1 cellular context compared by ENCODE assay signal in the genomic region with DNA sequence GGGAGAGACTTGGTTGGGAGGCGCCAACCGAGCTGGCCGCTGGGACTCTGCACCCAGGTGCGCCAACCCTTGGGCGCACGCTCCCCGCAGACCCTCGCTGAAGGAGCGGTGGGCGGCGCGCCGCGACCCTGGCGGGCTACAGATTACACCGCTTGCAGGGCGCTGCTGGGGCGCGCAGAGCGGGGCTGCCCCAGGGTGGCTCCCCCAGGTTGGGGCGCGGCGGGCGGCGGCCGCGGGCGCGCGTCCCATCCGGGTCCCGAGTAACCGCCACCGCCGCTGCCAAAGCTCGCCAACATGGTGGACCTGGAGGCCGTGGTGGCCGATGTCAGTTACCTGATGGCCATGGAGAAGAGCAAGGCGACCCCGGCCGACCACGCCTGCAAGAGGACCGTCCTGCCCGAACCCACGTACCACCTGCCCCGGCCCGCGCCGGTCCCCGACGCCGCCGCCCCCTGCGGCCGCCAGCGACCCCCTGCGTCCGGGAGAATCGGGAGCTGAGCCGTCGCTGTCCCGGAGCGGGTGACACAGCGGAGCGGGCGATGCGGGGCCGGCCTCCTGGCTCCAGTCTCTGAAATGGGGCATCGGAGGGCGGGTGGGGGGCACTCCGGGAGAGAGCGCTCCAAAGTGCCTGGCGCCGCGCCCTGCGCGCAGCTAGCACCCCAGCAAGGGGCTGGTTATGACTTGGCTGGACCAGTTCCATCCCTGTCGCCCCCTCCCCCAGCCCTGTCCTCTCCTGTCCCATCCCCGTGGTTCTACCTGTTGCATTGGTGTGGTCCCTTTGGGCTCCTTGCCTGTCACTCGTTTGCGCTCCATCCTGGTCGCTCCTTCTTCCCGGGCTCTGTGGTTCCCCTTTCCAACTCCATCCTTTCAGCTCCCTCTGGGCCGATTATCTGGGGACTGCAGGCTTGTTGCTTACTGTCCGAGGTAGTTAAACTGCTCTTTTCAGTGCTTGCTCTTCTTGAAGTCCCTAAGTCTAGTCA.
TF ChIP-seq lines count a peak whose summit lies in the region.

No MANE protein-coding gene starts in this region.

TF ChIP-seq in liver, 16 proteins besides CTCF, POLR2A, EP300 and RAD21 (continued from another document):
- TF ChIP-seq, protein P1, sequence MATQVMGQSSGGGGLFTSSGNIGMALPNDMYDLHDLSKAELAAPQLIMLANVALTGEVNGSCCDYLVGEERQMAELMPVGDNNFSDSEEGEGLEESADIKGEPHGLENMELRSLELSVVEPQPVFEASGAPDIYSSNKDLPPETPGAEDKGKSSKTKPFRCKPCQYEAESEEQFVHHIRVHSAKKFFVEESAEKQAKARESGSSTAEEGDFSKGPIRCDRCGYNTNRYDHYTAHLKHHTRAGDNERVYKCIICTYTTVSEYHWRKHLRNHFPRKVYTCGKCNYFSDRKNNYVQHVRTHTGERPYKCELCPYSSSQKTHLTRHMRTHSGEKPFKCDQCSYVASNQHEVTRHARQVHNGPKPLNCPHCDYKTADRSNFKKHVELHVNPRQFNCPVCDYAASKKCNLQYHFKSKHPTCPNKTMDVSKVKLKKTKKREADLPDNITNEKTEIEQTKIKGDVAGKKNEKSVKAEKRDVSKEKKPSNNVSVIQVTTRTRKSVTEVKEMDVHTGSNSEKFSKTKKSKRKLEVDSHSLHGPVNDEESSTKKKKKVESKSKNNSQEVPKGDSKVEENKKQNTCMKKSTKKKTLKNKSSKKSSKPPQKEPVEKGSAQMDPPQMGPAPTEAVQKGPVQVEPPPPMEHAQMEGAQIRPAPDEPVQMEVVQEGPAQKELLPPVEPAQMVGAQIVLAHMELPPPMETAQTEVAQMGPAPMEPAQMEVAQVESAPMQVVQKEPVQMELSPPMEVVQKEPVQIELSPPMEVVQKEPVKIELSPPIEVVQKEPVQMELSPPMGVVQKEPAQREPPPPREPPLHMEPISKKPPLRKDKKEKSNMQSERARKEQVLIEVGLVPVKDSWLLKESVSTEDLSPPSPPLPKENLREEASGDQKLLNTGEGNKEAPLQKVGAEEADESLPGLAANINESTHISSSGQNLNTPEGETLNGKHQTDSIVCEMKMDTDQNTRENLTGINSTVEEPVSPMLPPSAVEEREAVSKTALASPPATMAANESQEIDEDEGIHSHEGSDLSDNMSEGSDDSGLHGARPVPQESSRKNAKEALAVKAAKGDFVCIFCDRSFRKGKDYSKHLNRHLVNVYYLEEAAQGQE (IDR thresholded peaks at IDR 0.05), result no peak
- TF ChIP-seq FOXA1 (IDR thresholded peaks at IDR 0.05), result no peak
- TF ChIP-seq EGR1 (IDR thresholded peaks at IDR 0.05; ENCODE audit: low read depth in 2 of 2), result no peak
- no peak for TF ChIP-seq GABPA (IDR thresholded peaks at IDR 0.05 in 1 of 2, conservative IDR thresholded peaks at IDR 0.05 in 1 of 2)
- no peak for TF ChIP-seq JUND (IDR thresholded peaks at IDR 0.05)
- no peak for TF ChIP-seq RXRA (IDR thresholded peaks at IDR 0.05)
- no peak for TF ChIP-seq FOXA2 (IDR thresholded peaks at IDR 0.05)
- no peak for TF ChIP-seq HNF4A (conservative IDR thresholded peaks at IDR 0.05)
- no peak for TF ChIP-seq YY1 (IDR thresholded peaks at IDR 0.05)
